ENCODE assay signal across 22 cellular contexts in the genomic region with DNA sequence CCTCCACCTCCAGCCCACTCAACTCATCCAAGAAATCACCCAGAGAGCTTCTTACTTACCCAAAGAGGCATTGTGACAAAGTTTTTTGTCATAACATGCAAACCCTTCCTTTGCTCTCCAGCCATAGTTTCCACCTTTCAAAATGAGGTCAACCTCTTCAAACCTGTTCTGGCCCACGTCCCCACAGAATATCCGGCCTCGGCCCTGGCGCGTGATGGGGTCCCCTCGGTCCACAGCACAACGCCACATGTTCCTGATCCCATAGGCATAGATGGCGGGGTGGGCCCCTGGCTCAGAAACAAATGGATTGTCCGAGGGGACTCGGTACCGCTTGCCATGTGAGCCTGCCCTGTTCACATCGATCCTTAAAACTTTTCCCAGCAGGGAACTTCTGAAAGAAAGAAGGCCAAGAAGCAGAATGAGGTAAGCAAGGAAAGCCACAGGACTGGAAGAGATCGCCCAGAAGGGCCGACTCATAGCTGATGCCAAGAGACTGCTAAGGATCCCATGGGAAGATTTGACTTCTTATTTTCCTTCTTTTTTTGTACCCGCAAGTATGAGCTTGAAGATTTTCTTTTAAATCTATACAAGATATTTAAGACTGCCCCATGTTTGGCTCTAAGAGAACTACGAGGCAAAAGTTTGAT. TPM values are rescaled to one million over a fixed set of nuclear protein-coding genes. Genes with fewer than 3 reads are reported as not detected.
"Had no signal": no experiment of that assay in that cellular context is flagged by ENCODE, and none has a peak within 500 bp of the region (broad histone marks: within the 10 kb centered on the region; RNA-seq: fewer than 3 reads in every experiment).

No MANE protein-coding gene starts in this region.

- ATAC-seq: activated T-helper 17 cell treated with anti-CD3 and anti-CD28 coated beads, Interleukin-2, amount 50 U/mL, for 72 hours; naive thymus-derived CD4-positive, alpha-beta T cell; sciatic nerve; stimulated activated naive B cell treated with anti-CD40 and anti-IgM and Interleukin-4, amounts not matched to agents 10 μg/mL and 1 μg/mL and 100 μg/mL, for 72 hours had no signal

- H3K27ac ChIP-seq: adrenal gland, ascending aorta, coronary artery, left ventricle myocardium inferior, thoracic aorta, vagina had no signal

- H3K4me3 ChIP-seq: adrenal gland, ascending aorta, coronary artery, left ventricle myocardium inferior, smooth muscle cell, thoracic aorta, vagina had no signal

- H3K4me1 ChIP-seq: adrenal gland, ascending aorta, left ventricle myocardium inferior, vagina had no signal

- DNase-seq: activated CD4-positive, alpha-beta T cell treated with anti-CD3 and anti-CD28 coated beads for 1 hour; activated CD8-positive, alpha-beta memory T cell treated with anti-CD3 and anti-CD28 coated beads for 24 hours; activated CD8-positive, alpha-beta memory T cell treated with anti-CD3 and anti-CD28 coated beads, Interleukin-2, amount 50 U/mL, for 4 hours; activated T-cell treated with anti-CD3 and anti-CD28 coated beads, Interleukin-2, amount 50 U/mL, for 24 hours; adrenal gland; cerebellar nuclear complex; endodermal cell; foreskin melanocyte; hippocampal formation; left ventricle myocardium inferior; naive thymus-derived CD4-positive, alpha-beta T cell; stimulated activated CD4-positive, alpha-beta T cell treated with anti-CD3 and anti-CD28 coated beads, Interleukin-15, amount 100 ng/mL, for 24 hours; stimulated activated CD8-positive, alpha-beta memory T cell treated with anti-CD3 and anti-CD28 coated beads, Interleukin-4, amount 100 ng/mL, for 48 hours; stimulated activated naive B cell treated with anti-CD40 and anti-IgM and Interleukin-4, amounts not matched to agents 10 μg/mL and 1 μg/mL and 100 μg/mL, for 72 hours had no signal

- H3K36me3 ChIP-seq: adrenal gland, ascending aorta, left ventricle myocardium inferior, thoracic aorta, vagina had no signal

- H3K9me3 ChIP-seq: adrenal gland, ascending aorta, left ventricle myocardium inferior, thoracic aorta, vagina had no signal

- H3K27me3 ChIP-seq: adrenal gland, ascending aorta, vagina had no signal

RNA-seq across cellular contexts. Expression of gene HHIPL2, which starts 7.8 kb away (rescaled TPM):
- total RNA-seq: ascending aorta, left ventricle myocardium inferior, lung microvascular endothelial cell, smooth muscle cell, thoracic aorta, vagina had no signal
- polyA plus RNA-seq: naive thymus-derived CD4-positive, alpha-beta T cell had no signal
